16 cellular contexts compared by ENCODE assay signal in the genomic region with DNA sequence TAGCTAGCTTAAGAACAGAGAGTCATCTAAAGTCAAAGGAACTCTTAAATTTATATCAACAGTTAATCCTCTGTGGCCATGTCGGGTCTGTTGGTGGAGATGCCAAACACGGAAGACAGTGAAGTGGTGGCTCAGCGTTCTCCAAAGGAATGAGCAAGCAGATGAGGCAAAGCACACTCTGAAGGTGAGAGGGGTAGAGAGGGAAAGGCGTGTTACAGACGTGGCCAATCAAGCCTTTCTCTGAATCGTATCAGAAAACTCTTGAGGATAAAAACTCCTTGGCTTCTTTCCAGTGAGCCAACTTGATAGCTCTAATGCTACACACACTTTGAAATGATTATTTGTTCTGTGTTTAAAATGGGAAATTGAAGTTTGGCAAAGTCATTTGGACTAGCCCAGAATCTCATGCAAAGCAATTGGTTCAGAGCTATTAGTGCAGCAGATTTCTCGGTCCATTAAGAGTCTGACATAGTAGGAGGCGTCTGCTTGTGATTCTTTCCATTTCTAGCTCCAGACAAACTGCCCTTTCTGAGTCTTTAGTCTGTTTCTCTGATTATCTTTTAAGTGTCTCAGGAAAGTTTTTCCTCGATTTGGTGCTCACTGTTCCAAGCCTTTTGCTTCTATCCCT. TPM values are rescaled to one million over a fixed set of nuclear protein-coding genes. Genes with fewer than 3 reads are reported as not detected.
DNase-seq lines count a peak whose midpoint lies in the region; ATAC-seq and TF ChIP-seq lines count a peak whose summit lies in the region.
"Had no signal": no experiment of that assay in that cellular context is flagged by ENCODE, and none has a peak within 500 bp of the region (broad histone marks: within the 10 kb centered on the region; RNA-seq: fewer than 3 reads in every experiment).

No MANE protein-coding gene starts in this region.

- no peaks in the 10 kb centered on the region for H3K27me3 Mint-ChIP-seq in activated T-helper 17 cell treated with anti-CD3 and anti-CD28 coated beads, Interleukin-2, amount 50 U/mL, for 72 hours

- H3K27ac ChIP-seq in lower lobe of right lung (no peak overlapping the region), ovary (no peak overlapping the region)
- H3K27ac ChIP-seq: C4-2B had no signal

- H3K4me3 ChIP-seq in lower lobe of right lung (no peak overlapping the region), ovary (no peak overlapping the region)
- H3K4me3 ChIP-seq: K562 had no signal

- H3K4me1 ChIP-seq in lower lobe of right lung, result no peaks in the 10 kb centered on the region
- peaks cover 3% of the 10 kb centered on the region for H3K4me1 ChIP-seq in ovary (ENCODE audit: insufficient read depth)

- no peak for TF ChIP-seq EP300 in ovary (IDR thresholded peaks at IDR 0.05)

- H3K27ac Mint-ChIP-seq in activated T-helper 17 cell treated with anti-CD3 and anti-CD28 coated beads, Interleukin-2, amount 50 U/mL, for 72 hours, result no peak overlapping the region

- intact Hi-C loops in Right ventricle myocardium superior (cut with DNase I), result no loop called here
- intact Hi-C loops in lower lobe of right lung (cut with DNase I), result no loop called here
- intact Hi-C loops in ovary (cut with DNase I), result no loop called here

- no peak overlapping the region for H3K4me3 Mint-ChIP-seq in activated T-helper 17 cell treated with anti-CD3 and anti-CD28 coated beads, Interleukin-2, amount 50 U/mL, for 72 hours

- no peaks in the 10 kb centered on the region for H3K4me1 Mint-ChIP-seq in activated T-helper 17 cell treated with anti-CD3 and anti-CD28 coated beads, Interleukin-2, amount 50 U/mL, for 72 hours

- WGBS in ovary, 3 donors, result 37 to 53% (median 43%) methylated on average over 9 of the region's 9 CpGs

- TF ChIP-seq CTCF in lower lobe of right lung (IDR thresholded peaks at IDR 0.05), result no peak
- no peak for TF ChIP-seq CTCF in ovary (IDR thresholded peaks at IDR 0.05)

- H3K9me3 ChIP-seq in lower lobe of right lung (no peaks in the 10 kb centered on the region), ovary (no peaks in the 10 kb centered on the region)
- H3K9me3 ChIP-seq: SK-N-SH had no signal

- no peaks in the 10 kb centered on the region for H3K9me3 Mint-ChIP-seq in activated T-helper 17 cell treated with anti-CD3 and anti-CD28 coated beads, Interleukin-2, amount 50 U/mL, for 72 hours

- DNase-seq in DMS79 treated with DMSO at 0.1 percent for 48 hours (lab: John Stamatoyannopoulos, UW) (peak; percentile 93), NCI-H1436 (lab: John Stamatoyannopoulos, UW) (peak; percentile 47), Right ventricle myocardium superior (no peak), lower lobe of right lung (no peak), NCI-H2029 (lab: John Stamatoyannopoulos, UW) (no peak), ovary (no peak)
- DNase-seq: GOT3, NCI-H82, SK-N-SH had no signal

- TF ChIP-seq POLR2A in ovary (IDR thresholded peaks at IDR 0.05), result no peak

- H3K36me3 ChIP-seq in lower lobe of right lung, result no peaks in the 10 kb centered on the region
- H3K36me3 ChIP-seq in ovary, result no peaks in the 10 kb centered on the region

- H3K27me3 ChIP-seq in lower lobe of right lung (ENCODE audit: low read depth), result no peaks in the 10 kb centered on the region
- no peaks in the 10 kb centered on the region for H3K27me3 ChIP-seq in ovary

- ATAC-seq in Right ventricle myocardium superior (ENCODE audit: poor library complexity), result peak; percentile 62
- peak; percentile 32 to 42 for ATAC-seq in lower lobe of right lung
- no peak for ATAC-seq in activated T-helper 17 cell treated with anti-CD3 and anti-CD28 coated beads, Interleukin-2, amount 50 U/mL, for 72 hours (replicated peaks)
- ATAC-seq in GM21526 (IDR thresholded peaks at IDR 0.05; ENCODE audit: low FRiP score, unreplicated experiment), result no peak
- ATAC-seq: K562, Panc1 had no signal

- no peaks in the 10 kb centered on the region for H3K36me3 Mint-ChIP-seq in activated T-helper 17 cell treated with anti-CD3 and anti-CD28 coated beads, Interleukin-2, amount 50 U/mL, for 72 hours (ENCODE audit: low read depth)

RNA-seq across cellular contexts. Expression of a gene that starts 57.5 kb away (rescaled TPM):
- total RNA-seq in Right ventricle myocardium superior, result not detected
- total RNA-seq in lower lobe of right lung, result not detected
- total RNA-seq in activated T-helper 17 cell treated with anti-CD3 and anti-CD28 coated beads, Interleukin-2, amount 50 U/mL, for 72 hours, result not detected
- 1 to 10 TPM in 1 of 7 donors, under 1 TPM in 3, not detected in 3; 0.23 to 1.1 (median 0.34) TPM for total RNA-seq in ovary
- polyA plus RNA-seq in ovary, result 10 to 100 TPM in 1 of 2 donors, under 1 TPM in 1; 0.17 to 31.8 TPM
- total RNA-seq: A673, K562, NCI-H460 had no signal
- polyA plus RNA-seq: K562, SK-N-SH had no signal

Comparison
In these comparisons a context has a peak if more than half of its experiments do, and no peak if none do; other contexts are left out.
1. DNase-seq: peak in DMS79 treated with DMSO at 0.1 percent for 48 hours (single experiment) and NCI-H1436 (single experiment); none in Right ventricle myocardium superior (single experiment), lower lobe of right lung (single experiment), NCI-H2029 (single experiment) and ovary (0 of 5).
2. ATAC-seq: peak in Right ventricle myocardium superior (single experiment) and lower lobe of right lung (2 of 2); none in activated T-helper 17 cell treated with anti-CD3 and anti-CD28 coated beads, Interleukin-2, amount 50 U/mL, for 72 hours (single experiment) and GM21526 (single experiment).